ENCODE assay signal across 8 cellular contexts in the genomic region with DNA sequence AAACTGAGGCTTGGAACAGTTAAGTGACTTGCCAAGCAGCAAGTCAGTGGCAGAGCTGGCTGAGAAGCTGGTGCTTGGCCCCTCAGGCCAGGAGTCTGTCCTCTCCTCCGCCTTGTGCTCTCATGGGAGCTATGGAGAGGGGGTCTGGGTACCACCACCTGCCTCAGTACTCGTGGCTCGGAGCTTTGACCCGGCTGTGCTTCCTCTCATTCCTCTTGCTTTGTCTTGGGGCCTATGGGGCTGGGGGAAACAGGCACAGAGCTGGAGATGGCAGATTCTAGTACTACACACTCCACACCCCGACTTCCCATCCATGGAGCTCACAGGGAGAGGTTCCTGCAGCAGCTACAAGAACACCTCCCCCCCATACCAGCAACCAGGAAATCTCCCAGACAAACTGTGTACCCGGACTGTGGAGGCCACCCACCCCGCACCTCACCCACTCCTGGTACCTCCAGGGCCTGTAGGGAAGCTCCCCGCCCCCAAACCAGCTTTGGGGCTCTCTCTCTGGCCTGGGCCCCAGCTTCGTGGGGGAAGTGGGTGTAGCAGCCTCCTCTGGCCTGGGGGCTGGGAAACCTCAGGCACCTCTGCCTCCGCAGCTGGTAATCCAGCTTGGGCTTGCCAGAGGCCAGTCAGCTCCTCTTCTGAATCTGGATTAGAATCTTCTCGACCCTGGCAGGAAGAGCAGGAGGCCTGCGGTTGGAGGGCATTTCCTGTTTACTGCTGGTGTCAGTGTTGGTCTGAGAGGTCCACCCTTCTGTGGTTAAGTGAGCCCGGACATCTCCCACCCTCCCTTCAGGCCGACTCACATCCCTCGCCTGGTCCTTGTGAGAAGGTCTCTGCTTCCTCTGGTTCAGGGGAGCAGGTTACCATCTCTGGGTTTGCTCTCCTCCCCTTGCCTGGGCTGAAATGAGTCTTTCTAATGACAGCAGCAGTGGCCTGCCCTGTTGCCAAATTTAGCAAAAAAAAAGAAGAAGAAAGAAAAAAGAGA. TPM values are rescaled to one million over a fixed set of nuclear protein-coding genes. Genes with fewer than 3 reads are reported as not detected.
A peak's percentile ranks its signal among the peaks of the same experiment; 100 is the strongest.
DNase-seq lines count a peak whose midpoint lies in the region; ATAC-seq and TF ChIP-seq lines count a peak whose summit lies in the region.

No MANE protein-coding gene starts in this region.

- H4K20me1 ChIP-seq in Karpas-422 (ENCODE audit: insufficient read depth, low read depth, low read length): no peaks in the 10 kb centered on the region

- H3K9ac ChIP-seq in Karpas-422 (ENCODE audit: low read length): no peak overlapping the region

- H3K9me3 ChIP-seq in prostate gland: no peaks in the 10 kb centered on the region
- H3K9me3 ChIP-seq in Karpas-422 (ENCODE audit: low read length): no peaks in the 10 kb centered on the region

- H3K27ac ChIP-seq in prostate gland (peak overlapping the region; percentile 13 to 27), Karpas-422 (ENCODE audit: low read length) (no peak overlapping the region)

- ATAC-seq in GM19372 (IDR thresholded peaks at IDR 0.05; ENCODE audit: low read depth, unreplicated experiment) (peak; percentile 62), HG03342 (IDR thresholded peaks at IDR 0.05; ENCODE audit: unreplicated experiment) (peak; percentile 50)

- H3K4me3 ChIP-seq in fibroblast of villous mesenchyme (ENCODE audit: low read depth, low read length): no peak overlapping the region
- H3K4me3 ChIP-seq in prostate gland: no peak overlapping the region
- H3K4me3 ChIP-seq in Karpas-422 (ENCODE audit: low read length): no peak overlapping the region

- DNase-seq in CD1c-positive myeloid dendritic cell (ENCODE audit: extremely low spot score) (peak; percentile 56), fibroblast of villous mesenchyme (ENCODE audit: low read depth) (peak; percentile 97), prostate gland (ENCODE audit: low spot score) (no peak), Karpas-422 (no peak)
- no peak for DNase-seq in stimulated activated CD4-positive, alpha-beta T cell treated with anti-CD3 and anti-CD28 coated beads, Interleukin-15, amount 100 ng/mL, for 24 hours

- no peaks in the 10 kb centered on the region for H3K9me2 ChIP-seq in Karpas-422 (replicated peaks; ENCODE audit: insufficient read depth, low read length)

- no peak for TF ChIP-seq POLR2A in prostate gland (IDR thresholded peaks at IDR 0.05)

- no peaks in the 10 kb centered on the region for H3K9me3 Mint-ChIP-seq in T-helper 1 cell treated with Interleukin-12 subunit alpha and Interleukin-12 subunit beta and Interleukin-4 antibody, amounts not matched to agents 30 μg/mL and 1 μg/mL, for 36 hours

- H3K4me2 ChIP-seq in Karpas-422 (ENCODE audit: low read depth, low read length, poor library complexity, severe bottlenecking): no peak overlapping the region

- H2AFZ ChIP-seq in Karpas-422 (ENCODE audit: low read length): no peak overlapping the region

- peaks cover 5% of the 10 kb centered on the region for H3K27me3 Mint-ChIP-seq in T-helper 1 cell treated with Interleukin-12 subunit alpha and Interleukin-12 subunit beta and Interleukin-4 antibody, amounts not matched to agents 30 μg/mL and 1 μg/mL, for 36 hours (ENCODE audit: low read depth)

- no peaks in the 10 kb centered on the region for H3K36me3 ChIP-seq in prostate gland
- H3K36me3 ChIP-seq in Karpas-422 (ENCODE audit: insufficient read depth, low read length): no peaks in the 10 kb centered on the region

- no peak for TF ChIP-seq CTCF in fibroblast of villous mesenchyme (IDR thresholded peaks at IDR 0.05; ENCODE audit: insufficient read depth, low read depth, low read length)
- no peak for TF ChIP-seq CTCF in prostate gland (IDR thresholded peaks at IDR 0.05)

- intact Hi-C loops in prostate gland (cut with DNase I): no loop called here

- no peaks in the 10 kb centered on the region for H3K79me2 ChIP-seq in Karpas-422 (ENCODE audit: low read length)

- H3K36me3 Mint-ChIP-seq in T-helper 1 cell treated with Interleukin-12 subunit alpha and Interleukin-12 subunit beta and Interleukin-4 antibody, amounts not matched to agents 30 μg/mL and 1 μg/mL, for 36 hours (ENCODE audit: low read depth): no peaks in the 10 kb centered on the region

- WGBS in prostate gland: 74% methylated on average over 15 of the region's 15 CpGs

- H3K4me1 Mint-ChIP-seq in T-helper 1 cell treated with Interleukin-12 subunit alpha and Interleukin-12 subunit beta and Interleukin-4 antibody, amounts not matched to agents 30 μg/mL and 1 μg/mL, for 36 hours (ENCODE audit: low read depth): peaks cover 24% of the 10 kb centered on the region

- H3K4me1 ChIP-seq in prostate gland (replicated peaks): no peaks in the 10 kb centered on the region
- peaks cover 8% of the 10 kb centered on the region for H3K4me1 ChIP-seq in Karpas-422 (ENCODE audit: low read length)

- peak overlapping the region; percentile 6 for H3K4me3 Mint-ChIP-seq in T-helper 1 cell treated with Interleukin-12 subunit alpha and Interleukin-12 subunit beta and Interleukin-4 antibody, amounts not matched to agents 30 μg/mL and 1 μg/mL, for 36 hours

- H3K27ac Mint-ChIP-seq in T-helper 1 cell treated with Interleukin-12 subunit alpha and Interleukin-12 subunit beta and Interleukin-4 antibody, amounts not matched to agents 30 μg/mL and 1 μg/mL, for 36 hours: peak overlapping the region; percentile 66

- H3K27me3 ChIP-seq in prostate gland (replicated peaks; ENCODE audit: insufficient read depth): no peaks in the 10 kb centered on the region
- no peaks in the 10 kb centered on the region for H3K27me3 ChIP-seq in Karpas-422 (ENCODE audit: low read length)

RNA-seq across cellular contexts. Expression of a gene that starts 22.3 kb away (rescaled TPM):
- total RNA-seq in fibroblast of villous mesenchyme (142 and 195 TPM in 2 replicates), prostate gland (100 to 1,000 TPM; 391 to 554 TPM)
- not detected in 2 replicates for total RNA-seq in Karpas-422 (2014; rRNA removed; shearing (Covaris generic); ENCODE audit: low replicate concordance)

Comparison
In these comparisons a context has a peak if more than half of its experiments do, and no peak if none do; other contexts are left out.
1. DNase-seq: peak in CD1c-positive myeloid dendritic cell (single experiment) and fibroblast of villous mesenchyme (single experiment); none in prostate gland (single experiment), Karpas-422 (single experiment) and stimulated activated CD4-positive, alpha-beta T cell treated with anti-CD3 and anti-CD28 coated beads, Interleukin-15, amount 100 ng/mL, for 24 hours (single experiment).
2. RNA of a gene that starts 22.3 kb away (total RNA-seq): 391 to 554 TPM in prostate gland and 142 to 195 TPM in fibroblast of villous mesenchyme; not detected in Karpas-422; every median in the first group is over 100 times any median in the second.